ENCODE assay signal across 2 cellular contexts in the genomic region with DNA sequence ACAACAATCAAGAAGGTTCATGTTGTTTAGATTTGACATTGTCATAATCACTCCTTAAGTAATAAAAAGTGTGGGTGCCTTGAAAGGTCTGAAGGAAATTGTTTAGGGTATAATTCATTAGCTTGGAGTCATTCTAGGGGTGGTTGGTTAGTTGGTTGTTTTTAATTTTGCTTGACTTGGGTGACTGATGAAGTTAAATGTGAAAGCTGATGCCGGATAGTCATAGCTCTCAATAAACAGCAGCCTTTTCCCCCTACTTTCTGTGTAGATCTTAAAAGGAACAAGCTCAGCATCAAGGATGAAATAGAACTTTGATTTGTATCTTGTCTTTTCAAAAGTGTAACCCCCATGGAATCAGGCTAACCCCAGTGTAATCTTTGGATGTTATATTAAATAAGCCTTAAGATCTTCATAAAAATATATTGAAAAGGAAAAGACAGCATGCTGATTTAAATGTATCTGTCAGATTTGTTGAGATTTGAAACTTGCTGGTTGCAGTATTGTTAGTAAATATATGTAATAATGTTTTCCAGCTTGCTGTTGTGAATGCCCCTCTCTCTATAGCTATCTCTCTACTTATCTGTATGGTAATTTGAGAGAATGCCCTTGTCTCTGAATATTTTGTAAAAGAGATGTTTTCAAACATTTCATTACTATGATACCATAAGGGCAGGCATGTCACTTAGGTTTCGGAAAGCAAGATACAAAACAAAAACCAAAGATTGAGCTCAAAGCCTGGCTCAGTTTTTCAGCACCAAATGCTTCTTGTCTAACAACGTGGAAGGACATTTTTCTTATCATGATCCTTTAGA.
TF ChIP-seq lines count a peak whose summit lies in the region.

No MANE protein-coding gene starts in this region.

TF ChIP-seq in SK-N-SH, 30 proteins besides CTCF, POLR2A, EP300 and RAD21 (continued from another document):
- TF ChIP-seq, protein P1, sequence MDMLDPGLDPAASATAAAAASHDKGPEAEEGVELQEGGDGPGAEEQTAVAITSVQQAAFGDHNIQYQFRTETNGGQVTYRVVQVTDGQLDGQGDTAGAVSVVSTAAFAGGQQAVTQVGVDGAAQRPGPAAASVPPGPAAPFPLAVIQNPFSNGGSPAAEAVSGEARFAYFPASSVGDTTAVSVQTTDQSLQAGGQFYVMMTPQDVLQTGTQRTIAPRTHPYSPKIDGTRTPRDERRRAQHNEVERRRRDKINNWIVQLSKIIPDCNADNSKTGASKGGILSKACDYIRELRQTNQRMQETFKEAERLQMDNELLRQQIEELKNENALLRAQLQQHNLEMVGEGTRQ (IDR thresholded peaks at IDR 0.05; ENCODE audit: borderline replicate concordance, low read depth, low read length) = no peak
- TF ChIP-seq, protein P2, sequence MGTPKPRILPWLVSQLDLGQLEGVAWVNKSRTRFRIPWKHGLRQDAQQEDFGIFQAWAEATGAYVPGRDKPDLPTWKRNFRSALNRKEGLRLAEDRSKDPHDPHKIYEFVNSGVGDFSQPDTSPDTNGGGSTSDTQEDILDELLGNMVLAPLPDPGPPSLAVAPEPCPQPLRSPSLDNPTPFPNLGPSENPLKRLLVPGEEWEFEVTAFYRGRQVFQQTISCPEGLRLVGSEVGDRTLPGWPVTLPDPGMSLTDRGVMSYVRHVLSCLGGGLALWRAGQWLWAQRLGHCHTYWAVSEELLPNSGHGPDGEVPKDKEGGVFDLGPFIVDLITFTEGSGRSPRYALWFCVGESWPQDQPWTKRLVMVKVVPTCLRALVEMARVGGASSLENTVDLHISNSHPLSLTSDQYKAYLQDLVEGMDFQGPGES (IDR thresholded peaks at IDR 0.05; ENCODE audit: low read depth, low read length) = no peak
- TF ChIP-seq, protein P3, sequence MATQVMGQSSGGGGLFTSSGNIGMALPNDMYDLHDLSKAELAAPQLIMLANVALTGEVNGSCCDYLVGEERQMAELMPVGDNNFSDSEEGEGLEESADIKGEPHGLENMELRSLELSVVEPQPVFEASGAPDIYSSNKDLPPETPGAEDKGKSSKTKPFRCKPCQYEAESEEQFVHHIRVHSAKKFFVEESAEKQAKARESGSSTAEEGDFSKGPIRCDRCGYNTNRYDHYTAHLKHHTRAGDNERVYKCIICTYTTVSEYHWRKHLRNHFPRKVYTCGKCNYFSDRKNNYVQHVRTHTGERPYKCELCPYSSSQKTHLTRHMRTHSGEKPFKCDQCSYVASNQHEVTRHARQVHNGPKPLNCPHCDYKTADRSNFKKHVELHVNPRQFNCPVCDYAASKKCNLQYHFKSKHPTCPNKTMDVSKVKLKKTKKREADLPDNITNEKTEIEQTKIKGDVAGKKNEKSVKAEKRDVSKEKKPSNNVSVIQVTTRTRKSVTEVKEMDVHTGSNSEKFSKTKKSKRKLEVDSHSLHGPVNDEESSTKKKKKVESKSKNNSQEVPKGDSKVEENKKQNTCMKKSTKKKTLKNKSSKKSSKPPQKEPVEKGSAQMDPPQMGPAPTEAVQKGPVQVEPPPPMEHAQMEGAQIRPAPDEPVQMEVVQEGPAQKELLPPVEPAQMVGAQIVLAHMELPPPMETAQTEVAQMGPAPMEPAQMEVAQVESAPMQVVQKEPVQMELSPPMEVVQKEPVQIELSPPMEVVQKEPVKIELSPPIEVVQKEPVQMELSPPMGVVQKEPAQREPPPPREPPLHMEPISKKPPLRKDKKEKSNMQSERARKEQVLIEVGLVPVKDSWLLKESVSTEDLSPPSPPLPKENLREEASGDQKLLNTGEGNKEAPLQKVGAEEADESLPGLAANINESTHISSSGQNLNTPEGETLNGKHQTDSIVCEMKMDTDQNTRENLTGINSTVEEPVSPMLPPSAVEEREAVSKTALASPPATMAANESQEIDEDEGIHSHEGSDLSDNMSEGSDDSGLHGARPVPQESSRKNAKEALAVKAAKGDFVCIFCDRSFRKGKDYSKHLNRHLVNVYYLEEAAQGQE (IDR thresholded peaks at IDR 0.05; ENCODE audit: low read depth, low read length) = no peak
- no peak for TF ChIP-seq SIN3A (IDR thresholded peaks at IDR 0.05; ENCODE audit: borderline replicate concordance, low read depth, low read length)
- no peak for TF ChIP-seq MEF2A (IDR thresholded peaks at IDR 0.05; ENCODE audit: borderline replicate concordance, low read depth)
- no peak for TF ChIP-seq CHD2 (IDR thresholded peaks at IDR 0.05; ENCODE audit: low read length, partially characterized antibody)
- TF ChIP-seq FOXM1 (IDR thresholded peaks at IDR 0.05; ENCODE audit: low read depth) = no peak
- TF ChIP-seq TCF12 (IDR thresholded peaks at IDR 0.05) = no peak
- TF ChIP-seq, protein P4, sequence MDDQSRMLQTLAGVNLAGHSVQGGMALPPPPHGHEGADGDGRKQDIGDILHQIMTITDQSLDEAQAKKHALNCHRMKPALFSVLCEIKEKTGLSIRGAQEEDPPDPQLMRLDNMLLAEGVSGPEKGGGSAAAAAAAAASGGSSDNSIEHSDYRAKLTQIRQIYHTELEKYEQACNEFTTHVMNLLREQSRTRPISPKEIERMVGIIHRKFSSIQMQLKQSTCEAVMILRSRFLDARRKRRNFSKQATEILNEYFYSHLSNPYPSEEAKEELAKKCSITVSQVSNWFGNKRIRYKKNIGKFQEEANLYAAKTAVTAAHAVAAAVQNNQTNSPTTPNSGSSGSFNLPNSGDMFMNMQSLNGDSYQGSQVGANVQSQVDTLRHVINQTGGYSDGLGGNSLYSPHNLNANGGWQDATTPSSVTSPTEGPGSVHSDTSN (IDR thresholded peaks at IDR 0.05) = no peak
- no peak for TF ChIP-seq FOXJ3 (CRISPR knock-in tag; IDR thresholded peaks at IDR 0.05)
- TF ChIP-seq, protein P5, sequence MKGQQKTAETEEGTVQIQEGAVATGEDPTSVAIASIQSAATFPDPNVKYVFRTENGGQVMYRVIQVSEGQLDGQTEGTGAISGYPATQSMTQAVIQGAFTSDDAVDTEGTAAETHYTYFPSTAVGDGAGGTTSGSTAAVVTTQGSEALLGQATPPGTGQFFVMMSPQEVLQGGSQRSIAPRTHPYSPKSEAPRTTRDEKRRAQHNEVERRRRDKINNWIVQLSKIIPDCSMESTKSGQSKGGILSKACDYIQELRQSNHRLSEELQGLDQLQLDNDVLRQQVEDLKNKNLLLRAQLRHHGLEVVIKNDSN (IDR thresholded peaks at IDR 0.05; ENCODE audit: borderline replicate concordance, low read depth) = no peak

TF ChIP-seq in SK-N-SH treated with all-trans-retinoic acid at 6 μM for 48 hours, 23 proteins besides CTCF, POLR2A, EP300 and RAD21:
- TF ChIP-seq, protein P6, sequence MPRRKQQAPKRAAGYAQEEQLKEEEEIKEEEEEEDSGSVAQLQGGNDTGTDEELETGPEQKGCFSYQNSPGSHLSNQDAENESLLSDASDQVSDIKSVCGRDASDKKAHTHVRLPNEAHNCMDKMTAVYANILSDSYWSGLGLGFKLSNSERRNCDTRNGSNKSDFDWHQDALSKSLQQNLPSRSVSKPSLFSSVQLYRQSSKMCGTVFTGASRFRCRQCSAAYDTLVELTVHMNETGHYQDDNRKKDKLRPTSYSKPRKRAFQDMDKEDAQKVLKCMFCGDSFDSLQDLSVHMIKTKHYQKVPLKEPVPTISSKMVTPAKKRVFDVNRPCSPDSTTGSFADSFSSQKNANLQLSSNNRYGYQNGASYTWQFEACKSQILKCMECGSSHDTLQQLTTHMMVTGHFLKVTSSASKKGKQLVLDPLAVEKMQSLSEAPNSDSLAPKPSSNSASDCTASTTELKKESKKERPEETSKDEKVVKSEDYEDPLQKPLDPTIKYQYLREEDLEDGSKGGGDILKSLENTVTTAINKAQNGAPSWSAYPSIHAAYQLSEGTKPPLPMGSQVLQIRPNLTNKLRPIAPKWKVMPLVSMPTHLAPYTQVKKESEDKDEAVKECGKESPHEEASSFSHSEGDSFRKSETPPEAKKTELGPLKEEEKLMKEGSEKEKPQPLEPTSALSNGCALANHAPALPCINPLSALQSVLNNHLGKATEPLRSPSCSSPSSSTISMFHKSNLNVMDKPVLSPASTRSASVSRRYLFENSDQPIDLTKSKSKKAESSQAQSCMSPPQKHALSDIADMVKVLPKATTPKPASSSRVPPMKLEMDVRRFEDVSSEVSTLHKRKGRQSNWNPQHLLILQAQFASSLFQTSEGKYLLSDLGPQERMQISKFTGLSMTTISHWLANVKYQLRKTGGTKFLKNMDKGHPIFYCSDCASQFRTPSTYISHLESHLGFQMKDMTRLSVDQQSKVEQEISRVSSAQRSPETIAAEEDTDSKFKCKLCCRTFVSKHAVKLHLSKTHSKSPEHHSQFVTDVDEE (CRISPR knock-in tag; IDR thresholded peaks at IDR 0.05) = no peak
- TF ChIP-seq ZNF8 (CRISPR knock-in tag; IDR thresholded peaks at IDR 0.05) = no peak
- TF ChIP-seq ZNF565 (CRISPR knock-in tag; conservative IDR thresholded peaks at IDR 0.05; ENCODE audit: low read depth) = no peak
- no peak for TF ChIP-seq SNAI2 (CRISPR knock-in tag; IDR thresholded peaks at IDR 0.05)
TF ChIP-seq in SK-N-SH treated with all-trans-retinoic acid at 6 μM for 48 hours: peak in this region for 0.
